9 cellular contexts compared by ENCODE assay signal in the genomic region with DNA sequence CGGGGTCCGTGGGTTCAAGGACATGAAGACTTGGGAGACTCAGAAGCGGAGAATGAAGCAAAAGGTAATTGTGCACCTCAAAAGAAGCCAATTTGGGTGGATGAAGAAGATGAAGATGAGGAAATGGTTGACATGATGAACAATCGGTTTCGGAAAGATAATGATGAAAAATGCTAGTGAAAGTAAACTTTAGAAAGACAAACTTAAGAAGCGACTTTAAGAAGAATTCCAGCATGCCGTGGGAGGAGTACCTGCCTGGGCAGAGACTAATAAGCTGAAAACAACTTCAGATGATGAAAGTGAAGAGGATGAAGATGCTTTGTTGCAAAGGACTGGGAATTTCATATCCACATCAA. TPM values are rescaled to one million over a fixed set of nuclear protein-coding genes. Genes with fewer than 3 reads are reported as not detected.
DNase-seq lines count a peak whose midpoint lies in the region; ATAC-seq and TF ChIP-seq lines count a peak whose summit lies in the region.
"Had no signal": no experiment of that assay in that cellular context is flagged by ENCODE, and none has a peak within 500 bp of the region (broad histone marks: within the 10 kb centered on the region; RNA-seq: fewer than 3 reads in every experiment).

No MANE protein-coding gene starts in this region.

- peak overlapping the region; percentile 45 to 47 for H3K4me3 ChIP-seq in SK-N-SH (ENCODE audit: low read depth in 2 of 2, low read length in 1 of 2)
- H3K4me3 ChIP-seq in kidney epithelial cell (ENCODE audit: low read depth, low read length), result peak overlapping the region; percentile 28

- no peaks in the 10 kb centered on the region for H3F3A ChIP-seq in SK-N-SH (replicated peaks; ENCODE audit: insufficient read depth)

- peak overlapping the region; percentile 97 for H2AFZ ChIP-seq in SK-N-SH (ENCODE audit: low read depth)

- H3K9me3 Mint-ChIP-seq in activated naive CD8-positive, alpha-beta T cell treated with anti-CD3 and anti-CD28 coated beads, Interleukin-2, amount 10 ng/mL, durations not matched to agents 7 days and 5 days, result no peaks in the 10 kb centered on the region
- no peaks in the 10 kb centered on the region for H3K9me3 Mint-ChIP-seq in stimulated activated naive CD8-positive, alpha-beta T cell treated with anti-CD3 and anti-CD28 coated beads, Interleukin-15, amount 100 ng/mL, for 72 hours

- no peaks in the 10 kb centered on the region for H3K79me2 ChIP-seq in SK-N-SH (ENCODE audit: insufficient read depth)

- no peaks in the 10 kb centered on the region for H4K20me1 ChIP-seq in SK-N-SH (ENCODE audit: insufficient read depth)

- H3K36me3 ChIP-seq in SK-N-SH (replicated peaks in 1 of 2; ENCODE audit: control insufficient read depth in 1 of 2, insufficient read depth in 2 of 2, low read length in 1 of 2) (peaks cover 0 to 8% of the 10 kb centered on the region in 2 experiments), kidney epithelial cell (ENCODE audit: control insufficient read depth, insufficient read depth, low read length) (no peaks in the 10 kb centered on the region)

- H3K27ac ChIP-seq in SK-N-SH (ENCODE audit: low read depth in 2 of 2, low read length in 1 of 2), result no peak overlapping the region

- H3K36me3 Mint-ChIP-seq in activated naive CD8-positive, alpha-beta T cell treated with anti-CD3 and anti-CD28 coated beads, Interleukin-2, amount 10 ng/mL, durations not matched to agents 7 days and 5 days, result peaks cover 8% of the 10 kb centered on the region

- H3K9me2 ChIP-seq in SK-N-SH, result no peaks in the 10 kb centered on the region

- H3K4me3 Mint-ChIP-seq in activated naive CD8-positive, alpha-beta T cell treated with anti-CD3 and anti-CD28 coated beads, Interleukin-2, amount 10 ng/mL, durations not matched to agents 7 days and 5 days, result peak overlapping the region; percentile 90
- H3K4me3 Mint-ChIP-seq in stimulated activated naive CD8-positive, alpha-beta T cell treated with anti-CD3 and anti-CD28 coated beads, Interleukin-15, amount 100 ng/mL, for 72 hours, result peak overlapping the region; percentile 82 to 93

- H3K27me3 ChIP-seq in SK-N-SH (ENCODE audit: insufficient read depth), result no peaks in the 10 kb centered on the region
- H3K27me3 ChIP-seq in kidney epithelial cell (ENCODE audit: control insufficient read depth, insufficient read depth, low read length), result peaks cover 2% of the 10 kb centered on the region

- POLR2A ChIA-PET in SK-N-SH (lab: Yijun Ruan, JAX), result no interaction called here
- POLR2A ChIA-PET in activated naive CD8-positive, alpha-beta T cell treated with anti-CD3 and anti-CD28 coated beads, Interleukin-2, amount 10 ng/mL, durations not matched to agents 7 days and 5 days (lab: Charles Lee), result no interaction called here

- H3K9ac ChIP-seq in SK-N-SH, result peak overlapping the region; percentile 47; the same call in 1 of the 2 replicates

- peak overlapping the region; percentile 76 for H3K27ac Mint-ChIP-seq in activated naive CD8-positive, alpha-beta T cell treated with anti-CD3 and anti-CD28 coated beads, Interleukin-2, amount 10 ng/mL, durations not matched to agents 7 days and 5 days
- H3K27ac Mint-ChIP-seq in stimulated activated naive CD8-positive, alpha-beta T cell treated with anti-CD3 and anti-CD28 coated beads, Interleukin-15, amount 100 ng/mL, for 72 hours, result peak overlapping the region; percentile 83 to 92

- peak overlapping the region; percentile 74 for H3K4me2 ChIP-seq in SK-N-SH

- TF ChIP-seq EP300 in SK-N-SH (IDR thresholded peaks at IDR 0.05; ENCODE audit: borderline replicate concordance in 1 of 2, low read depth in 1 of 2, low read length in 1 of 2), result no peak

- no peaks in the 10 kb centered on the region for H3K9me3 ChIP-seq in SK-N-SH

- H3K4me1 ChIP-seq in SK-N-SH (ENCODE audit: control insufficient read depth in 1 of 2, insufficient read depth in 2 of 2, low read depth in 1 of 2, low read length in 1 of 2), result peaks cover 0 to 3% of the 10 kb centered on the region in 2 experiments; a peak in 1 of 4 replicates

- TF ChIP-seq RAD21 in SK-N-SH (IDR thresholded peaks at IDR 0.05; ENCODE audit: low read length), result no peak

- H3K4me1 Mint-ChIP-seq in activated naive CD8-positive, alpha-beta T cell treated with anti-CD3 and anti-CD28 coated beads, Interleukin-2, amount 10 ng/mL, durations not matched to agents 7 days and 5 days, result peaks cover 9% of the 10 kb centered on the region
- peaks cover 14% of the 10 kb centered on the region for H3K4me1 Mint-ChIP-seq in stimulated activated naive CD8-positive, alpha-beta T cell treated with anti-CD3 and anti-CD28 coated beads, Interleukin-15, amount 100 ng/mL, for 72 hours

- no peak for DNase-seq in SK-N-SH
- no peak for DNase-seq in activated naive CD8-positive, alpha-beta T cell treated with anti-CD3 and anti-CD28 coated beads, Interleukin-2, amount 10 ng/mL, durations not matched to agents 7 days and 5 days
- no peak for DNase-seq in kidney epithelial cell (ENCODE audit: low read depth)
- DNase-seq in stimulated activated naive CD8-positive, alpha-beta T cell treated with anti-CD3 and anti-CD28 coated beads, Interleukin-15, amount 100 ng/mL, for 72 hours, result no peak
- DNase-seq in NCI-H446 (lab: John Stamatoyannopoulos, UW), result no peak
- DNase-seq in HT-29 (ENCODE audit: low spot score), result no peak
- DNase-seq: 8988T had no signal

- ATAC-seq in SK-N-SH treated with all-trans-retinoic acid at 6 μM for 48 hours (no peak), HG03025 (IDR thresholded peaks at IDR 0.05; ENCODE audit: low FRiP score, unreplicated experiment) (no peak)
- ATAC-seq in activated naive CD8-positive, alpha-beta T cell treated with anti-CD3 and anti-CD28 coated beads, Interleukin-2, amount 10 ng/mL, durations not matched to agents 7 days and 5 days (ENCODE audit: low read depth), result no peak
- no peak for ATAC-seq in stimulated activated naive CD8-positive, alpha-beta T cell treated with anti-CD3 and anti-CD28 coated beads, Interleukin-15, amount 100 ng/mL, for 72 hours

- TF ChIP-seq CTCF in SK-N-SH (IDR thresholded peaks at IDR 0.05), result no peak
- TF ChIP-seq CTCF in kidney epithelial cell (IDR thresholded peaks at IDR 0.05; ENCODE audit: insufficient read depth, low read length, poor library complexity, severe bottlenecking), result no peak

- 55% methylated on average over 7 of the region's 7 CpGs for WGBS in SK-N-SH (ENCODE audit: low lambda C conversion rate)

- CTCF ChIA-PET in SK-N-SH (lab: Yijun Ruan, JAX), result interaction anchor here (1.7 to 2.8 kb wide), 2 partner anchors 45 to 149 kb away, joined by 4 to 9 read pairs; no protein-coding TSS in a partner anchor

- peaks cover 15% of the 10 kb centered on the region for H3K27me3 Mint-ChIP-seq in activated naive CD8-positive, alpha-beta T cell treated with anti-CD3 and anti-CD28 coated beads, Interleukin-2, amount 10 ng/mL, durations not matched to agents 7 days and 5 days
- peaks cover 16% of the 10 kb centered on the region for H3K27me3 Mint-ChIP-seq in stimulated activated naive CD8-positive, alpha-beta T cell treated with anti-CD3 and anti-CD28 coated beads, Interleukin-15, amount 100 ng/mL, for 72 hours

TF ChIP-seq in SK-N-SH, 30 proteins besides CTCF, POLR2A, EP300 and RAD21 (continues in another document):
- no peak for TF ChIP-seq JUND (IDR thresholded peaks at IDR 0.05)
- TF ChIP-seq FOXM1 (IDR thresholded peaks at IDR 0.05; ENCODE audit: low read depth), result no peak
- TF ChIP-seq, protein P1, sequence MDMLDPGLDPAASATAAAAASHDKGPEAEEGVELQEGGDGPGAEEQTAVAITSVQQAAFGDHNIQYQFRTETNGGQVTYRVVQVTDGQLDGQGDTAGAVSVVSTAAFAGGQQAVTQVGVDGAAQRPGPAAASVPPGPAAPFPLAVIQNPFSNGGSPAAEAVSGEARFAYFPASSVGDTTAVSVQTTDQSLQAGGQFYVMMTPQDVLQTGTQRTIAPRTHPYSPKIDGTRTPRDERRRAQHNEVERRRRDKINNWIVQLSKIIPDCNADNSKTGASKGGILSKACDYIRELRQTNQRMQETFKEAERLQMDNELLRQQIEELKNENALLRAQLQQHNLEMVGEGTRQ (IDR thresholded peaks at IDR 0.05; ENCODE audit: borderline replicate concordance, low read depth, low read length), result no peak
- TF ChIP-seq RFX5 (IDR thresholded peaks at IDR 0.05; ENCODE audit: low read length), result no peak
- no peak for TF ChIP-seq NFIC (IDR thresholded peaks at IDR 0.05; ENCODE audit: borderline replicate concordance)
- TF ChIP-seq, protein P2, sequence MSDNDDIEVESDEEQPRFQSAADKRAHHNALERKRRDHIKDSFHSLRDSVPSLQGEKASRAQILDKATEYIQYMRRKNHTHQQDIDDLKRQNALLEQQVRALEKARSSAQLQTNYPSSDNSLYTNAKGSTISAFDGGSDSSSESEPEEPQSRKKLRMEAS (IDR thresholded peaks at IDR 0.05; ENCODE audit: low read depth), result no peak
- no peak for TF ChIP-seq MXI1 (IDR thresholded peaks at IDR 0.05; ENCODE audit: low read depth, low read length)

TF ChIP-seq in SK-N-SH treated with all-trans-retinoic acid at 6 μM for 48 hours, 23 proteins besides CTCF, POLR2A, EP300 and RAD21:
- TF ChIP-seq GLIS3 (CRISPR knock-in tag; IDR thresholded peaks at IDR 0.05) (no peak), ZFP30 (CRISPR knock-in tag; IDR thresholded peaks at IDR 0.05) (no peak), CSDC2 (CRISPR knock-in tag; IDR thresholded peaks at IDR 0.05) (no peak), BACH2 (CRISPR knock-in tag; IDR thresholded peaks at IDR 0.05; ENCODE audit: borderline replicate concordance) (no peak), ZC3H10 (CRISPR knock-in tag; IDR thresholded peaks at IDR 0.05) (no peak), SNAI2 (CRISPR knock-in tag; IDR thresholded peaks at IDR 0.05) (no peak)
- TF ChIP-seq, protein P3, sequence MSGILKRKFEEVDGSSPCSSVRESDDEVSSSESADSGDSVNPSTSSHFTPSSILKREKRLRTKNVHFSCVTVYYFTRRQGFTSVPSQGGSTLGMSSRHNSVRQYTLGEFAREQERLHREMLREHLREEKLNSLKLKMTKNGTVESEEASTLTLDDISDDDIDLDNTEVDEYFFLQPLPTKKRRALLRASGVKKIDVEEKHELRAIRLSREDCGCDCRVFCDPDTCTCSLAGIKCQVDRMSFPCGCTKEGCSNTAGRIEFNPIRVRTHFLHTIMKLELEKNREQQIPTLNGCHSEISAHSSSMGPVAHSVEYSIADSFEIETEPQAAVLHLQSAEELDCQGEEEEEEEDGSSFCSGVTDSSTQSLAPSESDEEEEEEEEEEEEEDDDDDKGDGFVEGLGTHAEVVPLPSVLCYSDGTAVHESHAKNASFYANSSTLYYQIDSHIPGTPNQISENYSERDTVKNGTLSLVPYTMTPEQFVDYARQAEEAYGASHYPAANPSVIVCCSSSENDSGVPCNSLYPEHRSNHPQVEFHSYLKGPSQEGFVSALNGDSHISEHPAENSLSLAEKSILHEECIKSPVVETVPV (CRISPR knock-in tag; IDR thresholded peaks at IDR 0.05), result no peak

RNA-seq across cellular contexts. Expression of a gene that starts 43.5 kb away (rescaled TPM):
- polyA plus RNA-seq in SK-N-SH (2012; rRNA removed), result 9.5 and 9.8 TPM in 2 replicates
- polyA plus RNA-seq in SK-N-SH (2012; cell fraction: cytosol; rRNA removed), result 11.8 and 12.3 TPM in 2 replicates
- polyA plus RNA-seq in SK-N-SH (2012; cell fraction: nucleus; rRNA removed), result 10.9 and 15.5 TPM in 2 replicates
- 10 to 100 TPM; 12.6 to 12.9 TPM for total RNA-seq in activated naive CD8-positive, alpha-beta T cell treated with anti-CD3 and anti-CD28 coated beads, Interleukin-2, amount 10 ng/mL, durations not matched to agents 7 days and 5 days
- total RNA-seq in kidney epithelial cell, result 11.2 and 14.2 TPM in 2 replicates
- 0.13 TPM in 1 of 2 replicates, not detected in the other for total RNA-seq in HT-29 (2014; rRNA removed; shearing (Covaris generic))

Comparison
In these comparisons a context has a peak if more than half of its experiments do, and no peak if none do; other contexts are left out.
1. RNA of a gene that starts 43.5 kb away (total RNA-seq): 11.2 to 14.2 TPM in kidney epithelial cell and 12.6 to 12.9 TPM in activated naive CD8-positive, alpha-beta T cell treated with anti-CD3 and anti-CD28 coated beads, Interleukin-2, amount 10 ng/mL, durations not matched to agents 7 days and 5 days; 0.13 TPM in HT-29; every median in the first group is over 10 times any median in the second.